In genomic region chr18:34959989-34960388, GRCh38 we compare ENCODE assay signal across 1 cellular context.
TF ChIP-seq lines count a peak whose summit lies in the region.

No MANE protein-coding gene starts in this region.

TF ChIP-seq in GM23338, 12 proteins besides CTCF, POLR2A, EP300 and RAD21 (continued from another document):
- TF ChIP-seq ZNF462 (CRISPR knock-in tag; IDR thresholded peaks at IDR 0.05): no peak
- TF ChIP-seq ETS1 (IDR thresholded peaks at IDR 0.05): no peak
- TF ChIP-seq POLR2AphosphoS5 (IDR thresholded peaks at IDR 0.05; ENCODE audit: low read depth): no peak
